In the genomic region with DNA sequence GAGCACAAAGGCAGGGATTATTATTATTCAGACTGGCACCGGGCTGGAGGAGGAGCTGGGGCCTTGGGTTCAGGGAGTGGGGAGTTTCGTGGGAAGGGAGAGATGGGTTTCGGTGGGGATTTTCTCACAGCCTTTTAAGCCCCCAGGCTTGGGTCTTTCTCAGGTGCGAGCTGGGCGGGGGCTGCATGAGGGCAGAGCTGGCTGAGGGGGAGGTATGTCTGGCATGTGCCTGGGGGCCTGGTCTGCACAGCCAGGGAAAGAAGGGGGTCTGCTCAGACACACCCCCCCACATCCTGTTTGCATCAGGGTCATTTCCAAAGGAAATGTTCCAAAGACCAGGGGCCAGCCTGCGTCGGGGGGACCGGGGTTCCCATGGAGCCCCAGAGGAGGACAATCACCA, we compare ENCODE assay signal across 1 cellular context.
TF ChIP-seq lines count a peak whose summit lies in the region.

No MANE protein-coding gene starts in this region.

TF ChIP-seq in H1, 55 proteins besides CTCF, POLR2A, EP300 and RAD21:
- TF ChIP-seq SIRT6 (IDR thresholded peaks at IDR 0.05; ENCODE audit: low read length), result no peak
- TF ChIP-seq SIX5 (IDR thresholded peaks at IDR 0.05; ENCODE audit: low read depth, low read length), result no peak
- no peak for TF ChIP-seq BCL11A (IDR thresholded peaks at IDR 0.05; ENCODE audit: low read depth in 2 of 2, low read length in 2 of 2)
- TF ChIP-seq ATF3 (IDR thresholded peaks at IDR 0.05; ENCODE audit: insufficient read depth, low read depth, low read length), result no peak
- no peak for TF ChIP-seq ZNF274 (IDR thresholded peaks at IDR 0.05; ENCODE audit: borderline replicate concordance, extremely low read depth, low read length)
- TF ChIP-seq JUND (IDR thresholded peaks at IDR 0.05; ENCODE audit: low read length), result no peak
- no peak for TF ChIP-seq PHF8 (conservative IDR thresholded peaks at IDR 0.05; ENCODE audit: low read depth, low read length)
- no peak for TF ChIP-seq CEBPB (IDR thresholded peaks at IDR 0.05; ENCODE audit: low read depth, low read length)
- TF ChIP-seq CHD2 (IDR thresholded peaks at IDR 0.05; ENCODE audit: low read length), result no peak
- TF ChIP-seq CTBP2 (IDR thresholded peaks at IDR 0.05; ENCODE audit: borderline replicate concordance, insufficient read depth, insufficient read length, low read length), result no peak
- TF ChIP-seq KDM5A (IDR thresholded peaks at IDR 0.05; ENCODE audit: low read length), result no peak
